Comparison of ENCODE assay signal across 8 cellular contexts in the genomic region with DNA sequence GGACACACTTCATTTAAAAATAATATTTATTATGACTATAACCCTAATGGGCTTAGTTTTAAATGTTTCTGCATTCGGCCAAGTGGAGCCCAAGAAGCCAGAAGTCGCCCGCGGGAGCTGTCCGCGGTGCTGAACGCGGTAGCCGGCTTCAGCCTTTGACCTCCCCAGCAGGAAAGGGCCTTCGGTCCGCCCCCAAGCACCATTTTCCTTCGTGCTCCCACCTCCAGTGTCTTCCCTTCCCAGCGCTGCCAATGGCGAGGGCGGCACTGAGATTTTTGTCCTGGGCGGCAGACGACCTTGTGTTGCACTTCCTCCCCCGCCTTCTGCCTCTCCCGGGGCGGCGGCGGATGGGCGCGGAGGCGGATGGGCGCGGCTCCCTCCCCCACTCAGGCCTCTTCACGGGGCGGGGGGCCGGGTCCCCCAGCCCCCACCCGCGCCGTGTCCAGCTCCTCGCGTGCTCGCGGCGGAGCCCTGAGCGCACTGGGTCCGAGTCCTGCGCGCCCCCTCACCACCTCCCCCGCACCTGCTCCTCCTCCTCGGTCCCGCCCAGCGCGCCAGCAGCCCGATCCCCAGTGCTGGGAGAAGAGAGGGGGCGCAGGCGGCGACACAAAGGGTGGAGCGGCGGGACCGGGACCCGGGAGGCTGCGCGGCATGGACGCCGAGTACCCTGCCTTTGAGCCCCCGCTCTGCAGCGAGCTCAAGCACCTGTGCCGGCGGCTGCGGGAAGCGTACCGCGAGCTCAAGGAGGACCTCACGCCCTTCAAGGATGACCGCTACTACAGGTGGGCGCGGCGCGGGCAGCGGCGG.
DNase-seq lines count a peak whose midpoint lies in the region; ATAC-seq lines count a peak whose summit lies in the region.

No MANE protein-coding gene starts in this region.

- peak; percentile 46 for ATAC-seq in GM18907 (IDR thresholded peaks at IDR 0.05; ENCODE audit: unreplicated experiment)
- no peak for ATAC-seq in GM19395 (IDR thresholded peaks at IDR 0.05; ENCODE audit: unreplicated experiment)
- ATAC-seq in GM18909 (IDR thresholded peaks at IDR 0.05; ENCODE audit: poor library complexity, unreplicated experiment), result no peak

- DNase-seq in NCI-H2107 (lab: John Stamatoyannopoulos, UW) (peak; percentile 21), islet precursor cell (peak; percentile 89)
- peak; percentile 39 for DNase-seq in activated CD4-positive, CD25-positive, alpha-beta regulatory T cell treated with anti-CD3 and anti-CD28 coated beads, Interleukin-2, amount 50 U/mL, for 16 hours (ENCODE audit: low read depth, low spot score)
- peak; percentile 69 for DNase-seq in central memory CD4-positive, alpha-beta T cell
- peak; percentile 61 for DNase-seq in stimulated activated CD4-positive, alpha-beta T cell treated with anti-CD3 and anti-CD28 coated beads, Interleukin-12 subunit alpha, Interleukin-12 subunit beta, amount 100 ng/mL, for 4 hours

Comparison
In these comparisons a context has a peak if more than half of its experiments do, and no peak if none do; other contexts are left out.
1. DNase-seq: peak in every context shown above with its lines; median percentile 89 in islet precursor cell; 69 in central memory CD4-positive, alpha-beta T cell; 61 in stimulated activated CD4-positive, alpha-beta T cell treated with anti-CD3 and anti-CD28 coated beads, Interleukin-12 subunit alpha, Interleukin-12 subunit beta, amount 100 ng/mL, for 4 hours; 39 in activated CD4-positive, CD25-positive, alpha-beta regulatory T cell treated with anti-CD3 and anti-CD28 coated beads, Interleukin-2, amount 50 U/mL, for 16 hours; 21 in NCI-H2107.